Comparison of ENCODE assay signal across 10 cellular contexts in genomic region chr15:92833493-92834271, GRCh38.
DNase-seq lines count a peak whose midpoint lies in the region; ATAC-seq, FAIRE-seq and TF ChIP-seq lines count a peak whose summit lies in the region.
"Had no signal": no experiment of that assay in that cellular context is flagged by ENCODE, and none has a peak within 500 bp of the region (broad histone marks: within the 10 kb centered on the region; RNA-seq: fewer than 3 reads in every experiment).

No MANE protein-coding gene starts in this region.

- H3F3A ChIP-seq in neural progenitor cell (ENCODE audit: low read depth), result peaks cover 49% of the 10 kb centered on the region

- 78% methylated on average over 5 of the region's 5 CpGs for WGBS in A549 (ENCODE audit: missing lambda C conversion rate)
- WGBS in IMR-90 (ENCODE audit: extremely low coverage in 2 of 2, insufficient read length in 1 of 2), 2 experiments, result 100% methylated on average over 1 of the region's 5 CpGs; no CpG with 5 or more reads in 1 of the 2 experiments
- WGBS in mammary epithelial cell (ENCODE audit: low coverage, missing lambda C conversion rate), result 66% methylated on average over 5 of the region's 5 CpGs

- CTCF ChIA-PET in A549 (lab: Yijun Ruan, JAX) (interaction anchor here (1.7 kb wide), 1 partner anchor 33 kb away, joined by 4 read pairs; no protein-coding TSS in a partner anchor), IMR-90 (lab: Yijun Ruan, JAX) (interaction anchor here (1.5 kb wide), 1 partner anchor 84 kb away, joined by 5 read pairs; no protein-coding TSS in a partner anchor), mammary epithelial cell (lab: Charles Lee; ENCODE audit: low non-redundant PET) (no interaction called here)

- no peak overlapping the region; the same call in 1 of the 2 replicates for H3K23ac ChIP-seq in IMR-90 (ENCODE audit: low read depth, low read length)

- DNase-seq in A549 (ENCODE audit: low read depth in 1 of 2, low spot score in 1 of 2), result no peak
- no peak for DNase-seq in IMR-90
- no peak for DNase-seq in mammary epithelial cell
- no peak for DNase-seq in neural progenitor cell (ENCODE audit: low spot score)
- no peak for DNase-seq in HuH-7.5 (ENCODE audit: low spot score)
- no peak for DNase-seq in H54 (ENCODE audit: insufficient read length, low spot score)
- DNase-seq in OCI-M2 (lab: John Stamatoyannopoulos, UW; ENCODE audit: unreplicated experiment), result no peak
- DNase-seq: DMS53 had no signal

- peak overlapping the region; percentile 45; the same call in 1 of the 2 replicates for H3K4ac ChIP-seq in IMR-90 (ENCODE audit: low read depth, low read length)

- no peaks in the 10 kb centered on the region for H3K9me3 ChIP-seq in A549
- no peaks in the 10 kb centered on the region for H3K9me3 ChIP-seq in IMR-90 (ENCODE audit: control insufficient read depth, insufficient read depth, low read length)
- H3K9me3 ChIP-seq in mammary epithelial cell (replicated peaks; ENCODE audit: insufficient read depth, low read length), result no peaks in the 10 kb centered on the region
- H3K9me3 ChIP-seq in neural progenitor cell (ENCODE audit: low read depth), result no peaks in the 10 kb centered on the region

- H3K9ac ChIP-seq in IMR-90 (ENCODE audit: low read depth, low read length) (no peak overlapping the region), mammary epithelial cell (ENCODE audit: insufficient read depth, low read length) (no peak overlapping the region), neural progenitor cell (no peak overlapping the region)

- no peaks in the 10 kb centered on the region; a peak in 1 of 4 replicates for H3K79me1 ChIP-seq in IMR-90 (ENCODE audit: low read depth in 1 of 2, low read length in 2 of 2)

- peak overlapping the region; percentile 7; the same call in 1 of the 2 replicates for H4K91ac ChIP-seq in IMR-90 (ENCODE audit: insufficient read depth, low read depth, low read length)

- no peak for FAIRE-seq in A549 (lab: Jason Lieb, UNC)
- no peak for FAIRE-seq in H54 (lab: Jason Lieb, UNC)
- FAIRE-seq: islet of Langerhans had no signal

- peaks cover 4% of the 10 kb centered on the region for H3K27me3 Mint-ChIP-seq in neural progenitor cell (ENCODE audit: insufficient read depth, low read depth)

- dilution Hi-C loops in IMR-90 (cut with HindIII; ENCODE audit: low sequenced_read_pairs, unreplicated experiment) (no loop called here), mammary epithelial cell (cut with HindIII; ENCODE audit: low sequenced_read_pairs) (no loop called here)

- H2BK120ac ChIP-seq in IMR-90 (ENCODE audit: low read depth, low read length), result peak overlapping the region; percentile 25; the same call in 1 of the 2 replicates

- no peak for TF ChIP-seq EP300 in A549 (IDR thresholded peaks at IDR 0.05)

- BruUV-seq in IMR-90 (replicated peaks; lab: Mats Ljungman, UMichigan) (no TSS peak), mammary epithelial cell (replicated peaks; lab: Mats Ljungman, UMichigan) (no TSS peak)

- peak overlapping the region; percentile 75 to 83 for H3K27ac ChIP-seq in A549
- H3K27ac ChIP-seq in IMR-90 (ENCODE audit: insufficient read depth, low read length), result peak overlapping the region; percentile 62; the same call in 1 of the 2 replicates
- no peak overlapping the region for H3K27ac ChIP-seq in mammary epithelial cell (ENCODE audit: insufficient read depth, low read depth, low read length)
- H3K27ac ChIP-seq in neural progenitor cell, result peak overlapping the region; percentile 98

- H3K36me3 ChIP-seq in IMR-90 (ENCODE audit: control insufficient read depth, insufficient read depth, low read length), result no peaks in the 10 kb centered on the region
- no peaks in the 10 kb centered on the region for H3K36me3 ChIP-seq in mammary epithelial cell (ENCODE audit: insufficient read depth, low read length)
- H3K36me3 ChIP-seq in neural progenitor cell, result no peaks in the 10 kb centered on the region

- H2BK15ac ChIP-seq in IMR-90 (ENCODE audit: low read depth, low read length), result peak overlapping the region; percentile 4; the same call in 2 of the 3 replicates

- H3K9me3 Mint-ChIP-seq in neural progenitor cell, result no peaks in the 10 kb centered on the region

- H3K56ac ChIP-seq in IMR-90 (ENCODE audit: extremely low read depth, insufficient read depth, low read length), result no peak overlapping the region

- intact Hi-C loops in IMR-90 (cut with micrococcal nuclease), result loop anchor here (2.0 kb wide), 1 partner anchor 13 kb away; no protein-coding TSS in a partner anchor
- intact Hi-C loops in mammary epithelial cell (cut with micrococcal nuclease), result loop anchor here (5.0 kb wide), 1 partner anchor 34 kb away; no protein-coding TSS in a partner anchor

- peak overlapping the region; percentile 30 for H2BK5ac ChIP-seq in IMR-90 (ENCODE audit: low read depth, low read length, poor library complexity, severe bottlenecking)

- H3K14ac ChIP-seq in IMR-90 (replicated peaks; ENCODE audit: low read depth, low read length), result peak overlapping the region; percentile 52

- H2AK5ac ChIP-seq in IMR-90 (ENCODE audit: low read depth, low read length), result peak overlapping the region; percentile 33; the same call in 1 of the 2 replicates

- H3K4me3 ChIP-seq in A549, result no peak overlapping the region
- no peak overlapping the region for H3K4me3 ChIP-seq in IMR-90 (ENCODE audit: insufficient read depth, low read depth, low read length)
- H3K4me3 ChIP-seq in mammary epithelial cell (replicated peaks in 1 of 3; ENCODE audit: insufficient read depth in 1 of 3, low read depth in 2 of 3, low read length in 3 of 3), result no peak overlapping the region
- no peak overlapping the region for H3K4me3 ChIP-seq in neural progenitor cell

- H3K18ac ChIP-seq in IMR-90 (ENCODE audit: low read depth, low read length), result peak overlapping the region; percentile 35

- peaks cover 72% of the 10 kb centered on the region for H3K4me1 Mint-ChIP-seq in neural progenitor cell

- TF ChIP-seq RAD21 in A549 (conservative IDR thresholded peaks at IDR 0.05 in 1 of 2, IDR thresholded peaks at IDR 0.05 in 1 of 2) (no peak), IMR-90 (IDR thresholded peaks at IDR 0.05; ENCODE audit: low read length) (no peak)

- H2BK20ac ChIP-seq in IMR-90 (ENCODE audit: low read depth, low read length), result 0 out of 2 replicates have a peak overlapping the region, but pooled peaks have one; percentile 27

- H3K27me3 ChIP-seq in IMR-90 (ENCODE audit: control insufficient read depth, insufficient read depth, low read length) (no peaks in the 10 kb centered on the region), mammary epithelial cell (ENCODE audit: insufficient read depth, low read length) (no peaks in the 10 kb centered on the region), neural progenitor cell (no peaks in the 10 kb centered on the region)

- H3K4me1 ChIP-seq in A549 (peaks cover 29% of the 10 kb centered on the region), IMR-90 (ENCODE audit: control insufficient read depth, insufficient read depth, low read length) (peaks cover 12% of the 10 kb centered on the region), mammary epithelial cell (ENCODE audit: insufficient read depth, low read length) (peaks cover 21% of the 10 kb centered on the region), neural progenitor cell (peaks cover 43% of the 10 kb centered on the region)

- no peak overlapping the region for H3K4me2 ChIP-seq in A549
- H3K4me2 ChIP-seq in IMR-90 (ENCODE audit: low read depth, low read length), result no peak overlapping the region
- H3K4me2 ChIP-seq in mammary epithelial cell (ENCODE audit: insufficient read depth, low read depth, low read length), result no peak overlapping the region
- H3K4me2 ChIP-seq in neural progenitor cell, result peak overlapping the region; percentile 74

- H4K20me1 ChIP-seq in IMR-90 (ENCODE audit: insufficient read depth, low read length) (no peaks in the 10 kb centered on the region), mammary epithelial cell (ENCODE audit: insufficient read depth, low read length) (no peaks in the 10 kb centered on the region), neural progenitor cell (ENCODE audit: low read depth) (no peaks in the 10 kb centered on the region)

- peak overlapping the region; percentile 39 for H2AFZ ChIP-seq in IMR-90 (replicated peaks; ENCODE audit: low read length, poor library complexity)
- H2AFZ ChIP-seq in mammary epithelial cell (ENCODE audit: low read depth, low read length), result peak overlapping the region; percentile 40
- no peak overlapping the region for H2AFZ ChIP-seq in neural progenitor cell (replicated peaks)

- TF ChIP-seq POLR2A in A549 (IDR thresholded peaks at IDR 0.05; ENCODE audit: low read length), result no peak
- no peak for TF ChIP-seq POLR2A in IMR-90 (IDR thresholded peaks at IDR 0.05; ENCODE audit: low read depth, low read length)
- TF ChIP-seq POLR2A in H54 (IDR thresholded peaks at IDR 0.05; ENCODE audit: low read depth, low read length), result no peak

- POLR2A ChIA-PET in A549 (lab: Yijun Ruan, JAX), result interaction anchor here (7.1 kb wide), 1 partner anchor 48 kb away, joined by 164 read pairs; no protein-coding TSS in a partner anchor
- POLR2A ChIA-PET in IMR-90 (lab: Charles Lee; ENCODE audit: unreplicated experiment), result no interaction called here

- ATAC-seq in A549 (no peak), IMR-90 (ENCODE audit: low read depth) (no peak), HG03108 (IDR thresholded peaks at IDR 0.05; ENCODE audit: unreplicated experiment) (no peak)

- peak overlapping the region; percentile 72; the same call in 1 of the 2 replicates for H4K5ac ChIP-seq in IMR-90 (ENCODE audit: low read depth, low read length)

- H3K79me2 ChIP-seq in mammary epithelial cell (ENCODE audit: insufficient read depth, low read length) (no peaks in the 10 kb centered on the region), neural progenitor cell (ENCODE audit: low read depth) (no peaks in the 10 kb centered on the region)

- H2AK9ac ChIP-seq in IMR-90 (replicated peaks; ENCODE audit: low read depth, low read length, poor library complexity), result no peak overlapping the region

- peak overlapping the region; percentile 97 for H3K27ac Mint-ChIP-seq in neural progenitor cell

- peaks cover 3% of the 10 kb centered on the region for H3K9me1 ChIP-seq in IMR-90 (ENCODE audit: insufficient read depth, low read length)

- TF ChIP-seq CTCF in A549 (IDR thresholded peaks at IDR 0.05), result no peak
- TF ChIP-seq CTCF in IMR-90 (conservative IDR thresholded peaks at IDR 0.05; ENCODE audit: low read depth, low read length), result no peak
- TF ChIP-seq CTCF in mammary epithelial cell (conservative IDR thresholded peaks at IDR 0.05 in 1 of 2, IDR thresholded peaks at IDR 0.05 in 1 of 2; ENCODE audit: extremely low read depth in 1 of 2, insufficient read depth in 1 of 2, low read depth in 1 of 2, low read length in 2 of 2), result no peak
- TF ChIP-seq CTCF in neural progenitor cell (IDR thresholded peaks at IDR 0.05), result no peak

- peak overlapping the region in 1 of 2 experiments; percentile 36; a peak in 2 of 4 replicates for H4K8ac ChIP-seq in IMR-90 (ENCODE audit: low read depth in 2 of 2, low read length in 2 of 2)

- no peaks in the 10 kb centered on the region for H3K36me3 Mint-ChIP-seq in neural progenitor cell

- in situ Hi-C loops in IMR-90 (cut with MboI; ENCODE audit: low sequenced_read_pairs) (no loop called here), mammary epithelial cell (cut with MboI; ENCODE audit: low sequenced_read_pairs in 2 of 2) (no loop called here)

- H3K4me3 Mint-ChIP-seq in neural progenitor cell, result peak overlapping the region; percentile 65

TF ChIP-seq in IMR-90, 13 proteins besides CTCF, POLR2A, EP300 and RAD21 (continues in another document):
- TF ChIP-seq MXI1 (IDR thresholded peaks at IDR 0.05; ENCODE audit: borderline replicate concordance, low read depth, low read length), result no peak
- TF ChIP-seq CEBPB (IDR thresholded peaks at IDR 0.05; ENCODE audit: low read depth, low read length), result no peak
